ENCODE assay signal across 2 cellular contexts in the genomic region with DNA sequence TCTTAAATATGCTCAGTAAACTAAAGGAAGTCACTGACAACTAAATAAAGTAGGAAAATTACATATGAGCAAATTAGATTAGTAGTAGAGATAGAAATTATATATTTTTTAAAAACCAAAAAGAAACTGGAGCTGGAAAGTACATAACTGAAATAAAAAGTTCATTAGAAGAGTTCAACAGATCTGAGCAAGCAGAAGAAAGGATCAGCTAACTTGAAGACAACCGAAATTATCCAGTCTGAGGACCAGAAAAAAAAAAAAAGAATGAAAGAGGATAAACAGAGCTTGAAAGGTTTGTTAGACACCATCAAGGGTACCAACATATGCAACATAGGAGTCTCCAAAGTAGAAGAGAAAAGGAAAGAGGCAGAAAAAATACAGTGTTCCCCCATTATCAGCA. TPM values are rescaled to one million over a fixed set of nuclear protein-coding genes. Genes with fewer than 3 reads are reported as not detected.
"Had no signal": no experiment of that assay in that cellular context is flagged by ENCODE, and none has a peak within 500 bp of the region (broad histone marks: within the 10 kb centered on the region; RNA-seq: fewer than 3 reads in every experiment).

No MANE protein-coding gene starts in this region.

RNA-seq across cellular contexts. Expression of gene TPPP, which starts 26.2 kb away (rescaled TPM):
- total RNA-seq: osteoblast, smooth muscle cell had no signal
- polyA plus RNA-seq: smooth muscle cell had no signal
